Comparison of ENCODE assay signal across 9 cellular contexts in genomic region chr12:54082402-54082892, GRCh38. TPM values are rescaled to one million over a fixed set of nuclear protein-coding genes. Genes with fewer than 3 reads are reported as not detected.
DNase-seq lines count a peak whose midpoint lies in the region; ATAC-seq and TF ChIP-seq lines count a peak whose summit lies in the region.
"Had no signal": no experiment of that assay in that cellular context is flagged by ENCODE, and none has a peak within 500 bp of the region (broad histone marks: within the 10 kb centered on the region; RNA-seq: fewer than 3 reads in every experiment).

No MANE protein-coding gene starts in this region.

- TF ChIP-seq CTCF in BE2C (IDR thresholded peaks at IDR 0.05; ENCODE audit: low read depth, low read length) (no peak), neural crest cell (conservative IDR thresholded peaks at IDR 0.05) (no peak)

- intact Hi-C loops in sciatic nerve (cut with DNase I), result no loop called here

- peaks cover 13% of the 10 kb centered on the region for H3K4me1 Mint-ChIP-seq in neural crest cell

- no peaks in the 10 kb centered on the region for H3K27me3 ChIP-seq in BE2C

- no peaks in the 10 kb centered on the region for H3K9me3 ChIP-seq in BE2C

- peaks cover 97% of the 10 kb centered on the region for H3K27me3 Mint-ChIP-seq in neural crest cell (ENCODE audit: low read depth)

- H3K4me3 ChIP-seq in BE2C (ENCODE audit: low read depth, low read length), result peak overlapping the region; percentile 31

- peak; percentile 44 for DNase-seq in BE2C
- peak; percentile 56 for DNase-seq in NCI-H2171 treated with DMSO at 0.1 percent for 48 hours (lab: John Stamatoyannopoulos, UW)
- peak in 1 of 2 donors; percentile 27 for DNase-seq in activated naive CD4-positive, alpha-beta T cell treated with anti-CD3 and anti-CD28 coated beads, Interleukin-2, amount 50 U/mL, for 72 hours (ENCODE audit: low spot score in 2 of 2)
- no peak for DNase-seq in neural crest cell (ENCODE audit: low read depth, low spot score)
- no peak for DNase-seq in NCI-H446 treated with DMSO at 0.1 percent for 48 hours (lab: John Stamatoyannopoulos, UW)
- DNase-seq in sciatic nerve (ENCODE audit: low spot score), result no peak
- no peak for DNase-seq in hepatic stellate cell (ENCODE audit: low spot score)

- no peaks in the 10 kb centered on the region for H3K4me1 ChIP-seq in BE2C

- H3K36me3 ChIP-seq in BE2C, result no peaks in the 10 kb centered on the region

- no peaks in the 10 kb centered on the region for H3K36me3 Mint-ChIP-seq in activated naive CD4-positive, alpha-beta T cell treated with anti-CD3 and anti-CD28 coated beads, Interleukin-2, amount 50 U/mL, for 72 hours
- H3K36me3 Mint-ChIP-seq in neural crest cell (ENCODE audit: low read depth), result no peaks in the 10 kb centered on the region

- peak overlapping the region; percentile 73 for H3K4me3 Mint-ChIP-seq in neural crest cell

- H3K27ac Mint-ChIP-seq in activated naive CD4-positive, alpha-beta T cell treated with anti-CD3 and anti-CD28 coated beads, Interleukin-2, amount 50 U/mL, for 72 hours, result peak overlapping the region in 1 of 2 donors; percentile 83
- no peak overlapping the region for H3K27ac Mint-ChIP-seq in neural crest cell (ENCODE audit: unreplicated experiment)

- peak; percentile 20 to 51 for ATAC-seq in activated naive CD4-positive, alpha-beta T cell treated with anti-CD3 and anti-CD28 coated beads, Interleukin-2, amount 50 U/mL, for 72 hours
- no peak for ATAC-seq in HG03460 (IDR thresholded peaks at IDR 0.05; ENCODE audit: unreplicated experiment)
- ATAC-seq in sciatic nerve, result no peak

- H3K9me3 Mint-ChIP-seq in activated naive CD4-positive, alpha-beta T cell treated with anti-CD3 and anti-CD28 coated beads, Interleukin-2, amount 50 U/mL, for 72 hours, result no peaks in the 10 kb centered on the region
- no peaks in the 10 kb centered on the region for H3K9me3 Mint-ChIP-seq in neural crest cell

RNA-seq across cellular contexts. Expression of gene HOXC4, which starts 28.8 kb away (rescaled TPM):
- polyA plus RNA-seq in BE2C (2012; ENCODE audit: insufficient read depth, insufficient read length, low read depth), result 43.8 TPM
- under 1 TPM in 1 of 2 donors, not detected in 1; 0.18 TPM for total RNA-seq in activated naive CD4-positive, alpha-beta T cell treated with anti-CD3 and anti-CD28 coated beads, Interleukin-2, amount 50 U/mL, for 72 hours
- total RNA-seq in neural crest cell, result 5.6 and 8.3 TPM in 2 replicates
- 23.6 TPM for total RNA-seq in sciatic nerve
- total RNA-seq: pulmonary artery endothelial cell had no signal

RNA-seq across cellular contexts. Expression of gene HOXC5, which starts 49.6 kb away (rescaled TPM):
- 8.1 TPM for polyA plus RNA-seq in BE2C (2012; ENCODE audit: insufficient read depth, insufficient read length, low read depth)
- total RNA-seq in activated naive CD4-positive, alpha-beta T cell treated with anti-CD3 and anti-CD28 coated beads, Interleukin-2, amount 50 U/mL, for 72 hours, result not detected
- 3.5 and 3.8 TPM in 2 replicates for total RNA-seq in neural crest cell
- total RNA-seq in sciatic nerve, result 5.6 TPM
- total RNA-seq: pulmonary artery endothelial cell had no signal

RNA-seq across cellular contexts. Expression of gene HOXC6, which starts 54.2 kb away (rescaled TPM):
- 45.2 TPM for polyA plus RNA-seq in BE2C (2012; ENCODE audit: insufficient read depth, insufficient read length, low read depth)
- total RNA-seq in activated naive CD4-positive, alpha-beta T cell treated with anti-CD3 and anti-CD28 coated beads, Interleukin-2, amount 50 U/mL, for 72 hours, result not detected
- total RNA-seq in neural crest cell (10.7 and 11.0 TPM in 2 replicates), sciatic nerve (35.3 TPM)
- total RNA-seq: pulmonary artery endothelial cell had no signal

Comparison
In these comparisons a context has a peak if more than half of its experiments do, and no peak if none do; other contexts are left out.
1. DNase-seq: peak in BE2C (single experiment) and NCI-H2171 treated with DMSO at 0.1 percent for 48 hours (single experiment); none in neural crest cell (single experiment), NCI-H446 treated with DMSO at 0.1 percent for 48 hours (single experiment), sciatic nerve (single experiment) and hepatic stellate cell (single experiment).
2. ATAC-seq: peak in activated naive CD4-positive, alpha-beta T cell treated with anti-CD3 and anti-CD28 coated beads, Interleukin-2, amount 50 U/mL, for 72 hours (2 of 2); none in HG03460 (single experiment) and sciatic nerve (single experiment).
3. RNA of gene HOXC6, which starts 54.2 kb away (total RNA-seq): 35.3 TPM in sciatic nerve (single experiment) and 10.7 to 11.0 TPM in neural crest cell; not detected in activated naive CD4-positive, alpha-beta T cell treated with anti-CD3 and anti-CD28 coated beads, Interleukin-2, amount 50 U/mL, for 72 hours; every median in the first group is over 10 times any median in the second.